23 cellular contexts compared by ENCODE assay signal in genomic region chr1:30381266-30381665, GRCh38.
DNase-seq lines count a peak whose midpoint lies in the region; ATAC-seq and TF ChIP-seq lines count a peak whose summit lies in the region.
"Had no signal": no experiment of that assay in that cellular context is flagged by ENCODE, and none has a peak within 500 bp of the region (broad histone marks: within the 10 kb centered on the region; RNA-seq: fewer than 3 reads in every experiment).

No MANE protein-coding gene starts in this region.

- peak overlapping the region; percentile 11 for H2AFZ ChIP-seq in IMR-90 (replicated peaks; ENCODE audit: low read length, poor library complexity)
- H2AFZ ChIP-seq in mesenchymal stem cell (ENCODE audit: low read depth, low read length) = no peak overlapping the region
- H2AFZ ChIP-seq: PC-9 had no signal

- H3K79me1 ChIP-seq in IMR-90 (ENCODE audit: low read depth in 1 of 2, low read length in 2 of 2) = no peaks in the 10 kb centered on the region
- H3K79me1 ChIP-seq in mesenchymal stem cell (replicated peaks; ENCODE audit: low read length, poor library complexity, severe bottlenecking) = no peaks in the 10 kb centered on the region

- no peak overlapping the region for H3K27ac Mint-ChIP-seq in activated CD8-positive, alpha-beta memory T cell treated with anti-CD3 and anti-CD28 coated beads, Interleukin-2, amount 10 ng/mL, durations not matched to agents 7 days and 5 days
- H3K27ac Mint-ChIP-seq: CD8-positive, alpha-beta memory T cell had no signal

- H4K91ac ChIP-seq in IMR-90 (ENCODE audit: insufficient read depth, low read depth, low read length) = no peak overlapping the region
- H4K91ac ChIP-seq in mesenchymal stem cell (ENCODE audit: low read length) = no peak overlapping the region

- H4K8ac ChIP-seq in IMR-90 (ENCODE audit: low read depth in 2 of 2, low read length in 2 of 2) = no peak overlapping the region
- H4K8ac ChIP-seq in mesenchymal stem cell (ENCODE audit: low read length) = no peak overlapping the region

- H3K27me3 Mint-ChIP-seq in activated CD8-positive, alpha-beta memory T cell treated with anti-CD3 and anti-CD28 coated beads, Interleukin-2, amount 10 ng/mL, durations not matched to agents 7 days and 5 days = peaks cover 4% of the 10 kb centered on the region

- no peaks in the 10 kb centered on the region for H3K9me3 ChIP-seq in IMR-90 (ENCODE audit: control insufficient read depth, insufficient read depth, low read length)
- H3K9me3 ChIP-seq in mesenchymal stem cell (ENCODE audit: control insufficient read depth, low read length) = no peaks in the 10 kb centered on the region

- H2AK5ac ChIP-seq in IMR-90 (ENCODE audit: low read depth, low read length) (no peak overlapping the region), mesenchymal stem cell (ENCODE audit: low read length, severe bottlenecking) (no peak overlapping the region)

- H3K9ac ChIP-seq in IMR-90 (ENCODE audit: low read depth, low read length) (no peak overlapping the region), mesenchymal stem cell (ENCODE audit: low read length) (no peak overlapping the region)

- H4K20me1 ChIP-seq in IMR-90 (ENCODE audit: insufficient read depth, low read length) = no peaks in the 10 kb centered on the region

- no peak overlapping the region for H3K4me3 Mint-ChIP-seq in activated CD8-positive, alpha-beta memory T cell treated with anti-CD3 and anti-CD28 coated beads, Interleukin-2, amount 10 ng/mL, durations not matched to agents 7 days and 5 days
- H3K4me3 Mint-ChIP-seq: CD8-positive, alpha-beta memory T cell had no signal

- POLR2A ChIA-PET in IMR-90 (lab: Charles Lee; ENCODE audit: unreplicated experiment) = no interaction called here

- no peak overlapping the region for H2BK15ac ChIP-seq in IMR-90 (ENCODE audit: low read depth, low read length)
- no peak overlapping the region for H2BK15ac ChIP-seq in mesenchymal stem cell (ENCODE audit: low read depth, poor library complexity, severe bottlenecking)

- H4K5ac ChIP-seq in IMR-90 (ENCODE audit: low read depth, low read length) = no peak overlapping the region

- no peak overlapping the region for H2BK20ac ChIP-seq in IMR-90 (ENCODE audit: low read depth, low read length)

- H3K27me3 ChIP-seq in IMR-90 (ENCODE audit: control insufficient read depth, insufficient read depth, low read length) (peaks cover 3% of the 10 kb centered on the region; the same call in 1 of the 2 replicates), mesenchymal stem cell (ENCODE audit: control insufficient read depth in 1 of 2, insufficient read depth in 1 of 2, low read length in 2 of 2) (peaks cover 20 to 53% of the 10 kb centered on the region in 2 experiments)

- in situ Hi-C loops in IMR-90 (cut with MboI; ENCODE audit: low sequenced_read_pairs) = loop anchor here (10.0 kb wide), 1 partner anchor 1136 kb away; no protein-coding TSS in a partner anchor

- peak; percentile 35 for DNase-seq in activated CD8-positive, alpha-beta memory T cell treated with anti-CD3 and anti-CD28 coated beads for 24 hours
- DNase-seq in activated CD8-positive, alpha-beta memory T cell treated with anti-CD3 and anti-CD28 coated beads, Interleukin-2, amount 10 ng/mL, durations not matched to agents 7 days and 5 days = no peak
- DNase-seq in IMR-90 (no peak), cerebellar cortex (ENCODE audit: low spot score) (peak; percentile 84), posterior vena cava (ENCODE audit: low spot score) (peak; percentile 18), mesenchymal stem cell (no peak), HuH-7.5 (ENCODE audit: low spot score) (no peak)
- DNase-seq: 8988T; AML-193; Calu3; CD8-positive, alpha-beta memory T cell; EL; Karpas-422; MV-4-11; NCI-H1105 treated with DMSO at 0.1 percent for 48 hours; NCI-H187; NCI-H2107; NCI-H446 treated with DMSO at 0.1 percent for 48 hours; NCI-H526 treated with DMSO at 0.1 percent for 48 hours; PC-9; SHP77 treated with DMSO at 0.1 percent for 48 hours had no signal

- intact Hi-C loops in IMR-90 (cut with micrococcal nuclease) = loop anchor here (2.0 to 10.0 kb wide), 2 partner anchors 266 to 328 kb away; no protein-coding TSS in a partner anchor
- intact Hi-C loops in posterior vena cava (cut with DNase I) = no loop called here

- no TSS peak for BruUV-seq in IMR-90 (replicated peaks; lab: Mats Ljungman, UMichigan)

- H3K4me1 ChIP-seq in IMR-90 (ENCODE audit: control insufficient read depth, insufficient read depth, low read length) (no peaks in the 10 kb centered on the region), mesenchymal stem cell (ENCODE audit: control insufficient read depth, insufficient read depth, low read depth, low read length) (peaks cover 11% of the 10 kb centered on the region)

- H3K36me3 ChIP-seq in IMR-90 (ENCODE audit: control insufficient read depth, insufficient read depth, low read length) = no peaks in the 10 kb centered on the region
- no peaks in the 10 kb centered on the region for H3K36me3 ChIP-seq in mesenchymal stem cell (ENCODE audit: control insufficient read depth in 1 of 2, insufficient read depth in 2 of 2, low read depth in 1 of 2, low read length in 2 of 2)

- H3K4me2 ChIP-seq in IMR-90 (ENCODE audit: low read depth, low read length) (no peak overlapping the region), mesenchymal stem cell (ENCODE audit: low read length, poor library complexity, severe bottlenecking) (no peak overlapping the region)
- H3K4me2 ChIP-seq: PC-9 had no signal

- H2BK12ac ChIP-seq in mesenchymal stem cell (ENCODE audit: low read length in 2 of 2) = no peak overlapping the region

- no peaks in the 10 kb centered on the region for H3K4me1 Mint-ChIP-seq in activated CD8-positive, alpha-beta memory T cell treated with anti-CD3 and anti-CD28 coated beads, Interleukin-2, amount 10 ng/mL, durations not matched to agents 7 days and 5 days

- H2BK5ac ChIP-seq in IMR-90 (ENCODE audit: low read depth, low read length, poor library complexity, severe bottlenecking) (no peak overlapping the region), mesenchymal stem cell (ENCODE audit: low read depth, low read length, poor library complexity, severe bottlenecking) (no peak overlapping the region)

- WGBS in IMR-90 (ENCODE audit: extremely low coverage in 2 of 2, insufficient read length in 1 of 2), 2 experiments = 44% methylated on average over 3 of the region's 5 CpGs; no CpG with 5 or more reads in 1 of the 2 experiments
- 67% methylated on average over 5 of the region's 5 CpGs for WGBS in mesenchymal stem cell

- H3K4ac ChIP-seq in IMR-90 (ENCODE audit: low read depth, low read length) (no peak overlapping the region), mesenchymal stem cell (ENCODE audit: low read depth in 1 of 2, low read length in 2 of 2) (no peak overlapping the region)

- no peak overlapping the region for H2AK9ac ChIP-seq in IMR-90 (replicated peaks; ENCODE audit: low read depth, low read length, poor library complexity)

- no peak overlapping the region for H3K14ac ChIP-seq in IMR-90 (replicated peaks; ENCODE audit: low read depth, low read length)
- no peak overlapping the region for H3K14ac ChIP-seq in mesenchymal stem cell (ENCODE audit: low read length in 2 of 2)

- no peak for TF ChIP-seq CTCF in IMR-90 (conservative IDR thresholded peaks at IDR 0.05; ENCODE audit: low read depth, low read length)

- no peak for TF ChIP-seq POLR2A in IMR-90 (IDR thresholded peaks at IDR 0.05; ENCODE audit: low read depth, low read length)

- H3K4me3 ChIP-seq in IMR-90 (ENCODE audit: insufficient read depth, low read depth, low read length) = no peak overlapping the region
- no peak overlapping the region for H3K4me3 ChIP-seq in mesenchymal stem cell (ENCODE audit: insufficient read depth in 1 of 2, low read depth in 1 of 2, low read length in 2 of 2)
- H3K4me3 ChIP-seq: PC-9 had no signal

- H3K36me3 Mint-ChIP-seq in activated CD8-positive, alpha-beta memory T cell treated with anti-CD3 and anti-CD28 coated beads, Interleukin-2, amount 10 ng/mL, durations not matched to agents 7 days and 5 days = no peaks in the 10 kb centered on the region
- H3K36me3 Mint-ChIP-seq: CD8-positive, alpha-beta memory T cell had no signal

- CTCF ChIA-PET in activated CD8-positive, alpha-beta memory T cell treated with anti-CD3 and anti-CD28 coated beads, Interleukin-2, amount 10 ng/mL, durations not matched to agents 7 days and 5 days (lab: Charles Lee) = interaction anchor here (1.0 to 2.7 kb wide), 11 partner anchors 11 to 1145 kb away, joined by 3 to 20 read pairs (median 5); partner anchors contain the start of gene PTPRU
- CTCF ChIA-PET in IMR-90 (lab: Yijun Ruan, JAX) = interaction anchor here (0.7 to 1.7 kb wide), 4 partner anchors 17 to 327 kb away, joined by 4 to 12 read pairs (median 7); no protein-coding TSS in a partner anchor

- no peaks in the 10 kb centered on the region for H3K9me1 ChIP-seq in IMR-90 (ENCODE audit: insufficient read depth, low read length)

- dilution Hi-C loops in IMR-90 (cut with HindIII; ENCODE audit: low sequenced_read_pairs, unreplicated experiment) = no loop called here

- TF ChIP-seq RAD21 in IMR-90 (IDR thresholded peaks at IDR 0.05; ENCODE audit: low read length) = no peak

- no peaks in the 10 kb centered on the region for H3K9me3 Mint-ChIP-seq in activated CD8-positive, alpha-beta memory T cell treated with anti-CD3 and anti-CD28 coated beads, Interleukin-2, amount 10 ng/mL, durations not matched to agents 7 days and 5 days (ENCODE audit: low read depth)
- H3K9me3 Mint-ChIP-seq: CD8-positive, alpha-beta memory T cell had no signal

- H3K27ac ChIP-seq in IMR-90 (ENCODE audit: insufficient read depth, low read length) (no peak overlapping the region), mesenchymal stem cell (ENCODE audit: low read length, poor library complexity, severe bottlenecking) (no peak overlapping the region)
- H3K27ac ChIP-seq: PC-9, RWPE1 had no signal

- H3K23ac ChIP-seq in IMR-90 (ENCODE audit: low read depth, low read length) (no peak overlapping the region), mesenchymal stem cell (ENCODE audit: low read length in 2 of 2) (no peak overlapping the region)

- H2BK120ac ChIP-seq in IMR-90 (ENCODE audit: low read depth, low read length) (no peak overlapping the region), mesenchymal stem cell (ENCODE audit: low read depth, low read length) (no peak overlapping the region)

- no peak overlapping the region for H3K56ac ChIP-seq in IMR-90 (ENCODE audit: extremely low read depth, insufficient read depth, low read length)

- H3K18ac ChIP-seq in IMR-90 (ENCODE audit: low read depth, low read length) (no peak overlapping the region), mesenchymal stem cell (ENCODE audit: low read depth in 1 of 2, low read length in 2 of 2) (no peak overlapping the region)

- no peak for ATAC-seq in activated CD8-positive, alpha-beta memory T cell treated with anti-CD3 and anti-CD28 coated beads, Interleukin-2, amount 10 ng/mL, durations not matched to agents 7 days and 5 days
- ATAC-seq in IMR-90 (ENCODE audit: low read depth) = no peak
- ATAC-seq in GM18867 (IDR thresholded peaks at IDR 0.05; ENCODE audit: unreplicated experiment) = no peak

TF ChIP-seq in IMR-90, 13 proteins besides CTCF, POLR2A, EP300 and RAD21 (continues in another document):
- no peak for TF ChIP-seq MAFK (IDR thresholded peaks at IDR 0.05; ENCODE audit: low read depth, low read length)

Comparison
In these comparisons a context has a peak if more than half of its experiments do, and no peak if none do; other contexts are left out.
1. DNase-seq: peak in activated CD8-positive, alpha-beta memory T cell treated with anti-CD3 and anti-CD28 coated beads for 24 hours (single experiment), cerebellar cortex (single experiment) and posterior vena cava (single experiment); none in activated CD8-positive, alpha-beta memory T cell treated with anti-CD3 and anti-CD28 coated beads, Interleukin-2, amount 10 ng/mL, durations not matched to agents 7 days and 5 days (single experiment), IMR-90 (single experiment), mesenchymal stem cell (single experiment) and HuH-7.5 (single experiment).